ENCODE assay signal across 8 cellular contexts in genomic region chr2:201860541-201861154, GRCh38. TPM values are rescaled to one million over a fixed set of nuclear protein-coding genes. Genes with fewer than 3 reads are reported as not detected.
DNase-seq lines count a peak whose midpoint lies in the region; ATAC-seq and TF ChIP-seq lines count a peak whose summit lies in the region.

No MANE protein-coding gene starts in this region.

- H3K4ac ChIP-seq in mesenchymal stem cell (ENCODE audit: low read depth in 1 of 2, low read length in 2 of 2), result no peak overlapping the region

- H2BK5ac ChIP-seq in mesenchymal stem cell (ENCODE audit: low read depth, low read length, poor library complexity, severe bottlenecking), result no peak overlapping the region

- H3K4me3 Mint-ChIP-seq in WTC11, result no peak overlapping the region
- no peak overlapping the region for H3K4me3 Mint-ChIP-seq in endodermal cell

- H2AFZ ChIP-seq in mesenchymal stem cell (ENCODE audit: low read depth, low read length), result no peak overlapping the region

- no peak overlapping the region for H2AK5ac ChIP-seq in mesenchymal stem cell (ENCODE audit: low read length, severe bottlenecking)

- H3K4me2 ChIP-seq in mesenchymal stem cell (ENCODE audit: low read length, poor library complexity, severe bottlenecking), result no peak overlapping the region

- H2BK120ac ChIP-seq in mesenchymal stem cell (ENCODE audit: low read depth, low read length), result no peak overlapping the region

- H3K27me3 ChIP-seq in A673 (replicated peaks; ENCODE audit: insufficient read depth, low read depth, low read length, poor library complexity), result no peaks in the 10 kb centered on the region
- H3K27me3 ChIP-seq in endodermal cell (ENCODE audit: control insufficient read depth, insufficient read depth, low read length, poor library complexity, severe bottlenecking), result no peaks in the 10 kb centered on the region
- H3K27me3 ChIP-seq in mesenchymal stem cell (ENCODE audit: control insufficient read depth in 1 of 2, insufficient read depth in 1 of 2, low read length in 2 of 2), result peaks cover 0 to 12% of the 10 kb centered on the region in 2 experiments
- no peaks in the 10 kb centered on the region for H3K27me3 ChIP-seq in testis

- peak; percentile 85 for TF ChIP-seq CTCF in A673 (conservative IDR thresholded peaks at IDR 0.05; ENCODE audit: low read depth, low read length)
- peak; percentile 80 for TF ChIP-seq CTCF in GM12865 (IDR thresholded peaks at IDR 0.05; ENCODE audit: insufficient read depth, low read depth, low read length, missing control alignments)
- peak; percentile 60 for TF ChIP-seq CTCF in WTC11 (IDR thresholded peaks at IDR 0.05)
- TF ChIP-seq CTCF in endodermal cell (conservative IDR thresholded peaks at IDR 0.05), result peak; percentile 89
- TF ChIP-seq CTCF in testis (IDR thresholded peaks at IDR 0.05), result peak; percentile 64 to 86 (median 79)

- intact Hi-C loops in A673 (cut with micrococcal nuclease; ENCODE audit: unreplicated experiment), result loop anchor here (1.0 to 5.0 kb wide), 3 partner anchors 63 to 318 kb away; no protein-coding TSS in a partner anchor
- intact Hi-C loops in testis (cut with DNase I; ENCODE audit: low total_unique reads), result loop anchor here (10.0 kb wide), 1 partner anchor 314 kb away; no protein-coding TSS in a partner anchor

- peak overlapping the region in 1 of 2 experiments; percentile 83 for H2BK12ac ChIP-seq in mesenchymal stem cell (ENCODE audit: low read length in 2 of 2)

- no peak overlapping the region for H3K23ac ChIP-seq in mesenchymal stem cell (ENCODE audit: low read length in 2 of 2)

- no peaks in the 10 kb centered on the region for H3K79me1 ChIP-seq in mesenchymal stem cell (replicated peaks; ENCODE audit: low read length, poor library complexity, severe bottlenecking)

- H4K8ac ChIP-seq in mesenchymal stem cell (ENCODE audit: low read length), result no peak overlapping the region

- no peak overlapping the region for H3K18ac ChIP-seq in mesenchymal stem cell (ENCODE audit: low read depth in 1 of 2, low read length in 2 of 2)

- no peak for TF ChIP-seq POLR2A in testis (IDR thresholded peaks at IDR 0.05)

- POLR2A ChIA-PET in A673 (lab: Charles Lee; ENCODE audit: low non-redundant PET) (no interaction called here), WTC11 (lab: Charles Lee) (interaction anchor here (0.9 kb wide), 1 partner anchor 178 kb away, joined by 3 read pairs; no protein-coding TSS in a partner anchor)

- H3K27me3 Mint-ChIP-seq in WTC11 (ENCODE audit: low read depth), result peaks cover 7% of the 10 kb centered on the region
- H3K27me3 Mint-ChIP-seq in endodermal cell (ENCODE audit: insufficient read depth), result no peaks in the 10 kb centered on the region

- DNase-seq in A673 (ENCODE audit: low spot score) (peak; percentile 89), GM12865 (ENCODE audit: low read depth) (peak; percentile 79), NCI-H226 (peak; percentile 46), WTC11 (ENCODE audit: low spot score) (peak; percentile 51), endodermal cell (peak; percentile 86), mesenchymal stem cell (peak; percentile 91), testis (peak; percentile 68)

- H3K27ac Mint-ChIP-seq in WTC11 (no peak overlapping the region), endodermal cell (peak overlapping the region; percentile 38)

- no peak overlapping the region for H3K4me3 ChIP-seq in A673 (ENCODE audit: low read depth, low read length, poor library complexity, severe bottlenecking)
- H3K4me3 ChIP-seq in GM12865 (ENCODE audit: low read depth, low read length), result no peak overlapping the region
- no peak overlapping the region for H3K4me3 ChIP-seq in endodermal cell (ENCODE audit: low read length)
- H3K4me3 ChIP-seq in mesenchymal stem cell (ENCODE audit: insufficient read depth in 1 of 2, low read depth in 1 of 2, low read length in 2 of 2), result no peak overlapping the region
- no peak overlapping the region for H3K4me3 ChIP-seq in testis

- H3K9me3 ChIP-seq in A673 (ENCODE audit: low read depth, low read length, poor library complexity, severe bottlenecking) (no peaks in the 10 kb centered on the region), endodermal cell (ENCODE audit: control insufficient read depth, low read length) (no peaks in the 10 kb centered on the region), mesenchymal stem cell (ENCODE audit: control insufficient read depth, low read length) (no peaks in the 10 kb centered on the region), testis (no peaks in the 10 kb centered on the region)

- H3K36me3 ChIP-seq in A673 (ENCODE audit: insufficient read depth, low read length, poor library complexity, severe bottlenecking), result no peaks in the 10 kb centered on the region
- no peaks in the 10 kb centered on the region for H3K36me3 ChIP-seq in endodermal cell (ENCODE audit: control insufficient read depth, insufficient read depth, low read length)
- H3K36me3 ChIP-seq in mesenchymal stem cell (ENCODE audit: control insufficient read depth in 1 of 2, insufficient read depth in 2 of 2, low read depth in 1 of 2, low read length in 2 of 2), result no peaks in the 10 kb centered on the region
- no peaks in the 10 kb centered on the region for H3K36me3 ChIP-seq in testis (ENCODE audit: low read depth, missing control alignments)

- CTCF ChIA-PET in A673 (lab: Charles Lee) (interaction anchor here (0.5 to 1.5 kb wide), 5 partner anchors 27 to 359 kb away, joined by 3 to 7 read pairs (median 4); no protein-coding TSS in a partner anchor), WTC11 (lab: Charles Lee) (interaction anchor here (0.5 to 3.1 kb wide), 42 partner anchors 10 to 318 kb away, joined by 3 to 16 read pairs (median 4); partner anchors contain the start of gene ALS2)

- H3K36me3 Mint-ChIP-seq in WTC11, result no peaks in the 10 kb centered on the region
- no peaks in the 10 kb centered on the region for H3K36me3 Mint-ChIP-seq in endodermal cell (ENCODE audit: low read depth)

- H3K4me1 ChIP-seq in A673 (ENCODE audit: insufficient read depth, low read length, poor library complexity, severe bottlenecking) (peaks cover 35% of the 10 kb centered on the region), endodermal cell (ENCODE audit: control insufficient read depth, insufficient read depth, low read length) (peaks cover 23% of the 10 kb centered on the region), mesenchymal stem cell (ENCODE audit: control insufficient read depth, insufficient read depth, low read depth, low read length) (peaks cover 4% of the 10 kb centered on the region), testis (no peaks in the 10 kb centered on the region)

- no peak overlapping the region for H2BK15ac ChIP-seq in mesenchymal stem cell (ENCODE audit: low read depth, poor library complexity, severe bottlenecking)

- H3K27ac ChIP-seq in A673 (ENCODE audit: low read depth, low read length, poor library complexity, severe bottlenecking), result no peak overlapping the region
- no peak overlapping the region for H3K27ac ChIP-seq in endodermal cell (ENCODE audit: low read depth, low read length)
- no peak overlapping the region for H3K27ac ChIP-seq in mesenchymal stem cell (ENCODE audit: low read length, poor library complexity, severe bottlenecking)
- no peak overlapping the region for H3K27ac ChIP-seq in testis

- BruUV-seq in A673 (replicated peaks; lab: Mats Ljungman, UMichigan), result no TSS peak

- H4K91ac ChIP-seq in mesenchymal stem cell (ENCODE audit: low read length), result no peak overlapping the region

- H3K4me1 Mint-ChIP-seq in WTC11, result peaks cover 37% of the 10 kb centered on the region
- peaks cover 48% of the 10 kb centered on the region for H3K4me1 Mint-ChIP-seq in endodermal cell

- ATAC-seq in HG02884 (IDR thresholded peaks at IDR 0.05; ENCODE audit: unreplicated experiment) (peak; percentile 59), WTC11 (peak; percentile 87)

- no peak overlapping the region for H3K9ac ChIP-seq in endodermal cell (ENCODE audit: extremely low read depth, low read length, poor library complexity, severe bottlenecking)
- no peak overlapping the region for H3K9ac ChIP-seq in mesenchymal stem cell (ENCODE audit: low read length)

- H3K9me3 Mint-ChIP-seq in WTC11, result no peaks in the 10 kb centered on the region
- no peaks in the 10 kb centered on the region for H3K9me3 Mint-ChIP-seq in endodermal cell

- no peak overlapping the region for H3K14ac ChIP-seq in mesenchymal stem cell (ENCODE audit: low read length in 2 of 2)

- 13 to 18% methylated on average over 8 of the region's 8 CpGs for WGBS in endodermal cell (ENCODE audit: insufficient coverage in 1 of 2, insufficient read length in 1 of 2), 2 experiments
- WGBS in mesenchymal stem cell, result 15% methylated on average over 8 of the region's 8 CpGs
- 19 to 32% methylated on average over 8 of the region's 8 CpGs for WGBS in testis, 2 donors

TF ChIP-seq in WTC11, 78 proteins besides CTCF, POLR2A, EP300 and RAD21:
- TF ChIP-seq ETV6 (CRISPR knock-in tag; IDR thresholded peaks at IDR 0.05) (peak; percentile 59; the same call in 1 of the 2 replicates), ZNF121 (CRISPR knock-in tag; IDR thresholded peaks at IDR 0.05) (peak; percentile 98), ZNF671 (CRISPR knock-in tag; IDR thresholded peaks at IDR 0.05) (no peak)
- TF ChIP-seq, protein P1, sequence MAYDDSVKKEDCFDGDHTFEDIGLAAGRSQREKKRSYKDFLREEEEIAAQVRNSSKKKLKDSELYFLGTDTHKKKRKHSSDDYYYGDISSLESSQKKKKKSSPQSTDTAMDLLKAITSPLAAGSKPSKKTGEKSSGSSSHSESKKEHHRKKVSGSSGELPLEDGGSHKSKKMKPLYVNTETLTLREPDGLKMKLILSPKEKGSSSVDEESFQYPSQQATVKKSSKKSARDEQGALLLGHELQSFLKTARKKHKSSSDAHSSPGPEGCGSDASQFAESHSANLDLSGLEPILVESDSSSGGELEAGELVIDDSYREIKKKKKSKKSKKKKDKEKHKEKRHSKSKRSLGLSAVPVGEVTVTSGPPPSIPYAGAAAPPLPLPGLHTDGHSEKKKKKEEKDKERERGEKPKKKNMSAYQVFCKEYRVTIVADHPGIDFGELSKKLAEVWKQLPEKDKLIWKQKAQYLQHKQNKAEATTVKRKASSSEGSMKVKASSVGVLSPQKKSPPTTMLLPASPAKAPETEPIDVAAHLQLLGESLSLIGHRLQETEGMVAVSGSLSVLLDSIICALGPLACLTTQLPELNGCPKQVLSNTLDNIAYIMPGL (CRISPR knock-in tag; IDR thresholded peaks at IDR 0.05), result no peak

RNA-seq across cellular contexts. Expression of gene CDK15, which starts 54.3 kb away (rescaled TPM):
- total RNA-seq in A673 (2021) (0.11 and 0.31 TPM in 2 replicates), WTC11 (2021) (not detected in 3 replicates), endodermal cell (under 1 TPM in 1 of 2 donors, not detected in 1; 0.35 TPM), testis (1 to 10 TPM; 1.8 to 6.3 TPM)
- 0.07 TPM for polyA plus RNA-seq in endodermal cell (2013, experiment 1 of 2)
- not detected for polyA plus RNA-seq in endodermal cell (2013, experiment 2 of 2)
- 6.9 TPM for polyA plus RNA-seq in mesenchymal stem cell (2013, experiment 1 of 2)
- polyA plus RNA-seq in mesenchymal stem cell (2013, experiment 2 of 2), result 6.9 TPM
- 5.6 TPM for polyA plus RNA-seq in testis (ENCODE audit: insufficient read depth, low read depth, low replicate concordance)
